1 cellular context compared by ENCODE assay signal in the genomic region with DNA sequence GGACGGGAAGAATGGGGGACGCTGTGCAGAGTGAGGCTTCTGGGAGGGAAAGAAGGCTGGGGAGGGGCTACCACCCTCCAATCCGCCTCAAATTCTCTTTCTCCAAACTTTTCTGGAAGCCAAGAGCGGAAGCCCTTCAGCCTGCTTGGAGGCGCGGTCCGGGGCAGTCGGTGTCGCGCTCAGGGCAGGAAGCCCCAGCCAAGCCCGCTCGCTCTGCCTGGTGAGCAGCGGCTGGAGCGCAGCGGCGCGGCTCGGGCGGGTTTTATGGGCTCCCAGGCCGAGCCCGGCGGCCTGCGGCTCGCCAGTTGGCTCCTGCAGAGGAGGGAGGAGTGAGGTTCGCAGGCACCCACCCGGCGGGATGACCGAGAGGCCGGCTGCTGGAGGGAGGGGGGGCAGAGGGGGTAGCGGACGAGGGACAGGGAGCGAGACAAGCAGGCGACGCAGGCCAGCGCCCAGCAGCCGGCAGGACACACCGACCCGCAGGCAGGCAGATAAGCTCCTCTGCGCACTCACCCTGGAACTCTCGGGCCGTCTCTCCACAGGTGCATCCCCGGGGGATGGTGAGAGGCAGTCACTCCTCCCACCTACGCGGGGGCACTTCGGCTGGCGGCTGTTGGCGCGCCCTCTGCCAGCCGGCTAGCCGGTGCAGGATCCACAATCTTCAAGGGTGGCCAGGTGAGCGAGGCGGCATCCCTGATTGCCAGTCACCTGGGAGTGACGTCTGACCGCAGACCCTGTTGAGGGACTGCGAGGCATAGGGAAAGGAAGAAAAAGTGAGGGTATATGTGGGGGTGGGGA.
TF ChIP-seq lines count a peak whose summit lies in the region.

A gene with protein sequence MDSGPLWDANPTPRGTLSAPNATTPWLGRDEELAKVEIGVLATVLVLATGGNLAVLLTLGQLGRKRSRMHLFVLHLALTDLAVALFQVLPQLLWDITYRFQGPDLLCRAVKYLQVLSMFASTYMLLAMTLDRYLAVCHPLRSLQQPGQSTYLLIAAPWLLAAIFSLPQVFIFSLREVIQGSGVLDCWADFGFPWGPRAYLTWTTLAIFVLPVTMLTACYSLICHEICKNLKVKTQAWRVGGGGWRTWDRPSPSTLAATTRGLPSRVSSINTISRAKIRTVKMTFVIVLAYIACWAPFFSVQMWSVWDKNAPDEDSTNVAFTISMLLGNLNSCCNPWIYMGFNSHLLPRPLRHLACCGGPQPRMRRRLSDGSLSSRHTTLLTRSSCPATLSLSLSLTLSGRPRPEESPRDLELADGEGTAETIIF (minus strand): TSS at position 238 of the 798 bp plus-strand sequence. CDS start 498 bp downstream, outside the sequence.

TF ChIP-seq in HCT116, 20 proteins besides CTCF, POLR2A, EP300 and RAD21:
- TF ChIP-seq EGR1 (IDR thresholded peaks at IDR 0.05; ENCODE audit: low read depth), result peak; percentile 53; the same call in 1 of the 2 replicates
- no peak for TF ChIP-seq TCF7L2 (IDR thresholded peaks at IDR 0.05; ENCODE audit: borderline replicate concordance, extremely low read depth, insufficient read depth, insufficient read length)
- no peak for TF ChIP-seq CBX3 (IDR thresholded peaks at IDR 0.05; ENCODE audit: low read depth)
